ENCODE assay signal across 8 cellular contexts in genomic region chr17:7557825-7558543, GRCh38. TPM values are rescaled to one million over a fixed set of nuclear protein-coding genes. Genes with fewer than 3 reads are reported as not detected.
DNase-seq lines count a peak whose midpoint lies in the region; ATAC-seq and TF ChIP-seq lines count a peak whose summit lies in the region.

No MANE protein-coding gene starts in this region.

- ATAC-seq in activated naive CD4-positive, alpha-beta T cell treated with anti-CD3 and anti-CD28 coated beads, Interleukin-2, amount 50 U/mL, for 72 hours = peak in 1 of 2 donors; percentile 30
- ATAC-seq in Right ventricle myocardium inferior = peak; percentile 68
- no peak for ATAC-seq in HG02981 (IDR thresholded peaks at IDR 0.05; ENCODE audit: unreplicated experiment)

- H3K27ac Mint-ChIP-seq in activated naive CD4-positive, alpha-beta T cell treated with anti-CD3 and anti-CD28 coated beads, Interleukin-2, amount 50 U/mL, for 72 hours = peak overlapping the region; percentile 74 to 75
- no peak overlapping the region for H3K27ac Mint-ChIP-seq in glutamatergic neuron (ENCODE audit: unreplicated experiment)

- peaks cover 28% of the 10 kb centered on the region for H3K4me1 ChIP-seq in osteoblast (ENCODE audit: insufficient read depth, low read length)

- no peaks in the 10 kb centered on the region for H3K9me3 Mint-ChIP-seq in activated naive CD4-positive, alpha-beta T cell treated with anti-CD3 and anti-CD28 coated beads, Interleukin-2, amount 50 U/mL, for 72 hours
- H3K9me3 Mint-ChIP-seq in glutamatergic neuron (ENCODE audit: unreplicated experiment) = peaks cover 17% of the 10 kb centered on the region

- H3K4me1 Mint-ChIP-seq in glutamatergic neuron (ENCODE audit: low read depth, unreplicated experiment) = peaks cover 16% of the 10 kb centered on the region

- H2AFZ ChIP-seq in osteoblast (ENCODE audit: low read length) = peak overlapping the region; percentile 93

- H3K4me3 Mint-ChIP-seq in glutamatergic neuron (ENCODE audit: unreplicated experiment) = no peak overlapping the region

- H3K79me2 ChIP-seq in osteoblast (ENCODE audit: insufficient read depth, low read length) = peaks cover 14% of the 10 kb centered on the region

- H3K4me3 ChIP-seq in MG63 (no peak overlapping the region), osteoblast (ENCODE audit: insufficient read depth, low read length) (peak overlapping the region; percentile 62)

- H3K27ac ChIP-seq in osteoblast (ENCODE audit: low read depth, low read length) = peak overlapping the region; percentile 59

- peaks cover 13% of the 10 kb centered on the region in 2 donors for H3K36me3 Mint-ChIP-seq in activated naive CD4-positive, alpha-beta T cell treated with anti-CD3 and anti-CD28 coated beads, Interleukin-2, amount 50 U/mL, for 72 hours
- H3K36me3 Mint-ChIP-seq in glutamatergic neuron (ENCODE audit: unreplicated experiment) = peaks cover 5% of the 10 kb centered on the region

- peak overlapping the region; percentile 64 for H3K4me2 ChIP-seq in osteoblast (ENCODE audit: insufficient read depth, low read length)

- H4K20me1 ChIP-seq in osteoblast (ENCODE audit: insufficient read depth, low read length) = peaks cover 5% of the 10 kb centered on the region

- no peak for TF ChIP-seq CTCF in osteoblast (IDR thresholded peaks at IDR 0.05; ENCODE audit: extremely low read depth, low read depth, low read length)
- no peak for TF ChIP-seq CTCF in glutamatergic neuron (IDR thresholded peaks at IDR 0.05; ENCODE audit: partially characterized antibody, unreplicated experiment)

- H3K27me3 Mint-ChIP-seq in glutamatergic neuron (ENCODE audit: unreplicated experiment) = peaks cover 13% of the 10 kb centered on the region

- H3K27me3 ChIP-seq in MG63 = no peaks in the 10 kb centered on the region
- no peaks in the 10 kb centered on the region for H3K27me3 ChIP-seq in osteoblast (ENCODE audit: insufficient read depth, low read length)

- intact Hi-C loops in Right ventricle myocardium inferior (cut with DNase I) = loop anchor here (1.0 to 2.0 kb wide), 2 partner anchors 9 to 73 kb away; partner anchors contain the start of genes POLR2A and TNFSF12

- peak; percentile 84 for DNase-seq in SIG-M5 treated with dmso at 0.1 percent for 504 hours (lab: John Stamatoyannopoulos, UW; ENCODE audit: unreplicated experiment)
- no peak for DNase-seq in SIG-M5 (lab: John Stamatoyannopoulos, UW)
- peak; percentile 58 for DNase-seq in MG63
- peak in 1 of 2 donors; percentile 32 for DNase-seq in activated naive CD4-positive, alpha-beta T cell treated with anti-CD3 and anti-CD28 coated beads, Interleukin-2, amount 50 U/mL, for 72 hours (ENCODE audit: low spot score in 2 of 2)
- DNase-seq in Right ventricle myocardium inferior (ENCODE audit: missing footprints) = peak; percentile 94
- peak; percentile 87 for DNase-seq in osteoblast (ENCODE audit: insufficient read length, low spot score, missing footprints)
- no peak for DNase-seq in glutamatergic neuron

- H3K9me3 ChIP-seq in MG63 = no peaks in the 10 kb centered on the region
- H3K9me3 ChIP-seq in osteoblast (ENCODE audit: low read depth, low read length) = no peaks in the 10 kb centered on the region

- H3K36me3 ChIP-seq in MG63 (no peaks in the 10 kb centered on the region; the same call in 1 of the 2 replicates), osteoblast (ENCODE audit: insufficient read depth, low read length) (no peaks in the 10 kb centered on the region)

RNA-seq across cellular contexts. Expression of gene TNFSF13, which starts 0.6 kb away (rescaled TPM):
- 1.7 TPM in 1 of 2 replicates, not detected in the other for total RNA-seq in MG63 (2014; rRNA removed; shearing (Covaris generic); ENCODE audit: low replicate concordance)
- 1 to 10 TPM; 4.6 to 6.0 TPM for total RNA-seq in activated naive CD4-positive, alpha-beta T cell treated with anti-CD3 and anti-CD28 coated beads, Interleukin-2, amount 50 U/mL, for 72 hours
- 13.5 TPM for total RNA-seq in Right ventricle myocardium inferior
- 0.59 and 1.1 TPM in 2 replicates for total RNA-seq in osteoblast
- not detected for total RNA-seq in glutamatergic neuron (ENCODE audit: unreplicated experiment)

RNA-seq across cellular contexts. Expression of gene SENP3, which starts 3.7 kb away (rescaled TPM):
- total RNA-seq in MG63 (2014; rRNA removed; shearing (Covaris generic); ENCODE audit: low replicate concordance) = 85.6 and 106 TPM in 2 replicates
- total RNA-seq in activated naive CD4-positive, alpha-beta T cell treated with anti-CD3 and anti-CD28 coated beads, Interleukin-2, amount 50 U/mL, for 72 hours = 10 to 100 TPM; 42.9 to 46.3 TPM
- total RNA-seq in Right ventricle myocardium inferior = 33.0 TPM
- 54.2 and 68.0 TPM in 2 replicates for total RNA-seq in osteoblast
- 66.4 TPM for total RNA-seq in glutamatergic neuron (ENCODE audit: unreplicated experiment)

RNA-seq across cellular contexts. Expression of gene TNFSF12, which starts 9.1 kb away (rescaled TPM):
- 0.33 TPM in 1 of 2 replicates, not detected in the other for total RNA-seq in MG63 (2014; rRNA removed; shearing (Covaris generic); ENCODE audit: low replicate concordance)
- total RNA-seq in activated naive CD4-positive, alpha-beta T cell treated with anti-CD3 and anti-CD28 coated beads, Interleukin-2, amount 50 U/mL, for 72 hours = 10 to 100 TPM; 16.4 to 18.9 TPM
- total RNA-seq in Right ventricle myocardium inferior (41.7 TPM), osteoblast (11.2 and 12.7 TPM in 2 replicates), glutamatergic neuron (ENCODE audit: unreplicated experiment) (0.83 TPM)

RNA-seq across cellular contexts. Expression of gene CD68, which starts 21.5 kb away (rescaled TPM):
- 12.6 and 17.3 TPM in 2 replicates for total RNA-seq in MG63 (2014; rRNA removed; shearing (Covaris generic); ENCODE audit: low replicate concordance)
- total RNA-seq in activated naive CD4-positive, alpha-beta T cell treated with anti-CD3 and anti-CD28 coated beads, Interleukin-2, amount 50 U/mL, for 72 hours = 10 to 100 TPM in 1 of 2 donors, 1 to 10 TPM in 1; 7.6 to 12.7 TPM
- total RNA-seq in Right ventricle myocardium inferior (40.4 TPM), osteoblast (31.8 and 55.7 TPM in 2 replicates), glutamatergic neuron (ENCODE audit: unreplicated experiment) (not detected)

RNA-seq across cellular contexts. Expression of gene MPDU1, which starts 25.7 kb away (rescaled TPM):
- total RNA-seq in MG63 (2014; rRNA removed; shearing (Covaris generic); ENCODE audit: low replicate concordance) = 96.0 and 121 TPM in 2 replicates
- 10 to 100 TPM; 52.1 to 60.6 TPM for total RNA-seq in activated naive CD4-positive, alpha-beta T cell treated with anti-CD3 and anti-CD28 coated beads, Interleukin-2, amount 50 U/mL, for 72 hours
- total RNA-seq in Right ventricle myocardium inferior = 32.0 TPM
- total RNA-seq in osteoblast = 60.1 and 64.1 TPM in 2 replicates
- total RNA-seq in glutamatergic neuron (ENCODE audit: unreplicated experiment) = 60.2 TPM

Comparison
In these comparisons a context has a peak if more than half of its experiments do, and no peak if none do; other contexts are left out.
1. DNase-seq: peak in SIG-M5 treated with dmso at 0.1 percent for 504 hours (single experiment), MG63 (single experiment), Right ventricle myocardium inferior (single experiment) and osteoblast (single experiment); none in SIG-M5 (single experiment) and glutamatergic neuron (single experiment).